ENCODE assay signal across 9 cellular contexts in genomic region chr22:37607912-37608476, GRCh38. TPM values are rescaled to one million over a fixed set of nuclear protein-coding genes. Genes with fewer than 3 reads are reported as not detected.
A peak's percentile ranks its signal among the peaks of the same experiment; 100 is the strongest.
DNase-seq lines count a peak whose midpoint lies in the region; ATAC-seq, FAIRE-seq and TF ChIP-seq lines count a peak whose summit lies in the region.
"Had no signal": no experiment of that assay in that cellular context is flagged by ENCODE, and none has a peak within 500 bp of the region (broad histone marks: within the 10 kb centered on the region; RNA-seq: fewer than 3 reads in every experiment).

No MANE protein-coding gene starts in this region.

- H2AFZ ChIP-seq in GM12878 (ENCODE audit: control insufficient read depth, low read depth, low read length) = peak overlapping the region; percentile 94

- peak; percentile 87 for DNase-seq in HTR-8/SVneo (ENCODE audit: insufficient read length, low spot score)
- peak; percentile 94 for DNase-seq in GM12878 (ENCODE audit: low read depth, low spot score)
- no peak for DNase-seq in lower lobe of right lung
- DNase-seq in upper lobe of right lung = no peak
- DNase-seq in anterior cingulate cortex (lab: John Stamatoyannopoulos, UW) = no peak
- DNase-seq in inferior parietal cortex (ENCODE audit: extremely low spot score) = no peak

- 1% methylated on average over 19 of the region's 19 CpGs for WGBS in GM12878 (ENCODE audit: insufficient coverage, insufficient replicate concordance, low lambda C conversion rate, missing lambda C conversion rate)

- H3K9me3 ChIP-seq in GM12878 (replicated peaks; ENCODE audit: control insufficient read depth, insufficient read depth, low read length) (no peaks in the 10 kb centered on the region), lower lobe of right lung (no peaks in the 10 kb centered on the region), upper lobe of right lung (no peaks in the 10 kb centered on the region)

- in situ Hi-C loops in GM12878 (cut with MboI) = no loop called here

- H3K4me1 ChIP-seq in GM12878 (ENCODE audit: control insufficient read depth, insufficient read depth, low read length) (peaks cover 17% of the 10 kb centered on the region), lower lobe of right lung (peaks cover 44% of the 10 kb centered on the region), upper lobe of right lung (peaks cover 42% of the 10 kb centered on the region)

- RAD21 ChIA-PET in GM12878 (lab: Charles Lee; ENCODE audit: unreplicated experiment) = interaction anchor here (0.6 to 5.4 kb wide), 30 partner anchors 10 to 444 kb away, joined by 3 to 61 read pairs (median 4); partner anchors contain the start of genes GCAT, LGALS1, NOL12 and PDXP

- 0 out of 4 replicates have a peak, but pooled peaks of 1 of the 2 experiments have one; percentile 23 for TF ChIP-seq EP300 in GM12878 (IDR thresholded peaks at IDR 0.05; ENCODE audit: borderline replicate concordance in 1 of 2, control insufficient read depth in 1 of 2, low read depth in 2 of 2, low read length in 2 of 2)

- peak overlapping the region; percentile 94 for H3K4me2 ChIP-seq in GM12878 (ENCODE audit: control insufficient read depth, insufficient read depth)

- H3K79me2 ChIP-seq in GM12878 (ENCODE audit: control insufficient read depth, insufficient read depth, low read length) = peaks cover 31% of the 10 kb centered on the region

- TF ChIP-seq CTCF in GM12878 (IDR thresholded peaks at IDR 0.05 in 2 of 3, conservative IDR thresholded peaks at IDR 0.05 in 1 of 3; ENCODE audit: control insufficient read depth in 2 of 3, extremely low read depth in 1 of 3, insufficient read depth in 1 of 3, low read depth in 3 of 3, low read length in 3 of 3) (no peak), lower lobe of right lung (IDR thresholded peaks at IDR 0.05) (no peak), upper lobe of right lung (IDR thresholded peaks at IDR 0.05) (no peak)

- CTCF ChIA-PET in GM12878 (lab: Yijun Ruan, JAX) = interaction anchor here (0.6 to 11.8 kb wide), 20 partner anchors 8 to 357 kb away, joined by 3 to 178 read pairs (median 7); partner anchors contain the start of genes LGALS1, NOL12, PDXP and SH3BP1

- FAIRE-seq in HTR-8/SVneo (lab: Jason Lieb, UNC) (no peak), GM12878 (lab: Jason Lieb, UNC) (peak; percentile 69)

- no peaks in the 10 kb centered on the region for H4K20me1 ChIP-seq in GM12878 (ENCODE audit: control insufficient read depth, insufficient read depth)

- TF ChIP-seq RAD21 in GM12878 (IDR thresholded peaks at IDR 0.05; ENCODE audit: insufficient read depth, low read depth, low read length) = no peak

- H3K4me3 ChIP-seq in GM08714 (ENCODE audit: low read length) (peak overlapping the region; percentile 60), GM12878 (peak overlapping the region; percentile 97; the same call in 1 of the 2 replicates), lower lobe of right lung (peak overlapping the region; percentile 79), upper lobe of right lung (peak overlapping the region; percentile 84)

- H3K36me3 ChIP-seq in GM12878 (ENCODE audit: control insufficient read depth in 2 of 2, insufficient read depth in 2 of 2, low read length in 1 of 2) = peaks cover 0 to 3% of the 10 kb centered on the region in 2 experiments; a peak in 1 of 4 replicates
- no peaks in the 10 kb centered on the region for H3K36me3 ChIP-seq in lower lobe of right lung
- H3K36me3 ChIP-seq in upper lobe of right lung = no peaks in the 10 kb centered on the region

- SMC1A ChIA-PET in GM12878 (lab: Charles Lee; ENCODE audit: uncharacterized antibody, unreplicated experiment) = interaction anchor here (0.7 to 5.5 kb wide), 23 partner anchors 8 to 339 kb away, joined by 3 to 36 read pairs (median 4); partner anchors contain the start of genes MFNG, NOL12, PDXP and SH3BP1

- H3K27me3 ChIP-seq in GM12878 (replicated peaks in 1 of 2; ENCODE audit: control insufficient read depth in 2 of 2, insufficient read depth in 2 of 2, low read length in 1 of 2) = no peaks in the 10 kb centered on the region
- H3K27me3 ChIP-seq in lower lobe of right lung (ENCODE audit: low read depth) = no peaks in the 10 kb centered on the region
- H3K27me3 ChIP-seq in upper lobe of right lung = no peaks in the 10 kb centered on the region

- POLR2A ChIA-PET in GM12878 (lab: Charles Lee) = interaction anchor here (0.5 to 4.7 kb wide), 22 partner anchors 10 to 768 kb away, joined by 3 to 67 read pairs (median 7); partner anchors contain the start of genes LGALS1, MFNG, NOL12 and PDXP

- H3K27ac ChIP-seq in GM12878 (ENCODE audit: control insufficient read depth, insufficient read depth) (peak overlapping the region; percentile 87), lower lobe of right lung (peak overlapping the region; percentile 91), upper lobe of right lung (peak overlapping the region; percentile 97)

- intact Hi-C loops in GM12878 (cut with micrococcal nuclease; ENCODE audit: unreplicated experiment) = loop anchor here (1.0 kb wide), 2 partner anchors 73 to 124 kb away; no protein-coding TSS in a partner anchor
- intact Hi-C loops in lower lobe of right lung (cut with DNase I) = no loop called here
- intact Hi-C loops in upper lobe of right lung (cut with DNase I) = no loop called here

- H3K9ac ChIP-seq in GM12878 (ENCODE audit: control insufficient read depth, insufficient read depth, low read length) = peak overlapping the region; percentile 87

- BruUV-seq in GM12878 (replicated peaks; lab: Mats Ljungman, UMichigan) = no TSS peak

- no peak for TF ChIP-seq POLR2A in GM12878 (IDR thresholded peaks at IDR 0.05; ENCODE audit: low read depth, low read length)

- ATAC-seq in GM12878 (peak; percentile 5), lower lobe of right lung (peak in 1 of 2 donors; percentile 89), upper lobe of right lung (no peak), HG02798 (IDR thresholded peaks at IDR 0.05; ENCODE audit: poor library complexity, unreplicated experiment) (no peak)

RNA-seq across cellular contexts. Expression of gene GGA1, which starts 0.6 kb away (rescaled TPM):
- total RNA-seq in GM12878 (2013; cell fraction: nucleolus; rRNA removed) = 185 and 204 TPM in 2 replicates
- total RNA-seq in GM12878 (2014; rRNA removed) (43.1 and 53.4 TPM in 2 replicates), GM12878 (2014; rRNA removed; fragmentation: Illumina TruSeq; extraction: Trizol) (29.1 and 30.4 TPM in 2 replicates), GM12878 (2021) (55.0 and 63.4 TPM in 2 replicates), lower lobe of right lung (64.8 TPM), upper lobe of right lung (64.4 TPM)
- polyA plus RNA-seq in GM12878 (2011; ENCODE audit: low read depth) = 20.6 TPM
- polyA plus RNA-seq in GM12878 (2011; rRNA removed) (38.7 and 43.7 TPM in 2 replicates), GM12878 (2014; fragmentation: Illumina TruSeq; extraction: Trizol) (23.4 and 31.6 TPM in 2 replicates), GM12878 (2014; fragmentation: Nextera tagmentation; extraction: Ambion mirVana) (1 to 10 TPM; 1.4 to 4.8 TPM), GM12878 (2014; rRNA removed) (77.8 and 79.4 TPM in 2 replicates), GM12878 (2016; fragmentation: Nextera tagmentation; extraction: Ambion mirVana) (10 to 100 TPM; 45.0 to 48.0 TPM)
- polyA plus RNA-seq in GM12878 (2011; cell fraction: cytosol; rRNA removed) = 29.0 and 49.3 TPM in 2 replicates
- polyA plus RNA-seq in GM12878 (2011; cell fraction: nucleus; rRNA removed) = 214 and 255 TPM in 2 replicates
- 46.2 and 48.1 TPM in 2 replicates for polyA plus RNA-seq in GM12878 (2012)
- polyA minus RNA-seq in GM12878 (2011; rRNA and poly(A)+ RNA removed) = 30.1 and 54.2 TPM in 2 replicates
- 15.8 and 17.6 TPM in 2 replicates for polyA minus RNA-seq in GM12878 (2011; cell fraction: cytosol; rRNA and poly(A)+ RNA removed)
- 45.1 and 75.9 TPM in 2 replicates for polyA minus RNA-seq in GM12878 (2011; cell fraction: nucleus; rRNA and poly(A)+ RNA removed)

RNA-seq across cellular contexts. Expression of gene LGALS2, which starts 28.1 kb away (rescaled TPM):
- total RNA-seq in GM12878 (2013; cell fraction: nucleolus; rRNA removed) = not detected in 2 replicates
- total RNA-seq in GM12878 (2014; rRNA removed) (0.56 and 0.60 TPM in 2 replicates), GM12878 (2014; rRNA removed; fragmentation: Illumina TruSeq; extraction: Trizol) (0.58 and 0.69 TPM in 2 replicates), GM12878 (2021) (0.67 and 0.85 TPM in 2 replicates), lower lobe of right lung (1.9 TPM), upper lobe of right lung (2.5 TPM)
- polyA plus RNA-seq in GM12878 (2011; ENCODE audit: low read depth) = not detected
- polyA plus RNA-seq in GM12878 (2011; rRNA removed) (1.2 and 2.7 TPM in 2 replicates), GM12878 (2014; fragmentation: Illumina TruSeq; extraction: Trizol) (0.56 TPM in 1 of 2 replicates, not detected in the other), GM12878 (2014; fragmentation: Nextera tagmentation; extraction: Ambion mirVana) (1 to 10 TPM; 1.8 to 2.9 TPM), GM12878 (2014; rRNA removed) (0.77 and 1.9 TPM in 2 replicates), GM12878 (2016; fragmentation: Nextera tagmentation; extraction: Ambion mirVana) (under 1 TPM in 1 of 2 experiments, not detected in 1; 0.38 TPM)
- 1.7 TPM in 2 replicates for polyA plus RNA-seq in GM12878 (2011; cell fraction: cytosol; rRNA removed)
- polyA plus RNA-seq in GM12878 (2011; cell fraction: nucleus; rRNA removed) = 0.41 and 0.51 TPM in 2 replicates
- 0.24 and 0.43 TPM in 2 replicates for polyA plus RNA-seq in GM12878 (2012)
- polyA minus RNA-seq in GM12878 (2011; rRNA and poly(A)+ RNA removed) = 0.46 and 0.95 TPM in 2 replicates
- not detected in 2 replicates for polyA minus RNA-seq in GM12878 (2011; cell fraction: cytosol; rRNA and poly(A)+ RNA removed)
- polyA minus RNA-seq in GM12878 (2011; cell fraction: nucleus; rRNA and poly(A)+ RNA removed) = not detected in 2 replicates
- total RNA-seq: T-helper 2 cell treated with Interferon-gamma antibody and Interleukin-4, amounts not matched to agents 100 ng/mL and 5 ng/mL, for 36 hours had no signal

RNA-seq across cellular contexts. Expression of gene SH3BP1, which starts 31.5 kb away (rescaled TPM):
- 73.5 and 76.3 TPM in 2 replicates for total RNA-seq in GM12878 (2013; cell fraction: nucleolus; rRNA removed)
- total RNA-seq in GM12878 (2014; rRNA removed) (34.0 and 37.5 TPM in 2 replicates), GM12878 (2014; rRNA removed; fragmentation: Illumina TruSeq; extraction: Trizol) (16.8 and 17.9 TPM in 2 replicates), GM12878 (2021) (67.0 and 70.5 TPM in 2 replicates), lower lobe of right lung (34.8 TPM), upper lobe of right lung (28.3 TPM)
- 126 TPM for polyA plus RNA-seq in GM12878 (2011; ENCODE audit: low read depth)
- polyA plus RNA-seq in GM12878 (2011; rRNA removed) (14.5 and 27.0 TPM in 2 replicates), GM12878 (2014; fragmentation: Illumina TruSeq; extraction: Trizol) (22.9 and 58.6 TPM in 2 replicates), GM12878 (2014; fragmentation: Nextera tagmentation; extraction: Ambion mirVana) (1 to 10 TPM in 1 of 2 experiments, under 1 TPM in 1; 0.29 to 1.1 TPM), GM12878 (2014; rRNA removed) (31.7 and 43.3 TPM in 2 replicates), GM12878 (2016; fragmentation: Nextera tagmentation; extraction: Ambion mirVana) (1 to 10 TPM; 4.8 to 9.9 TPM)
- polyA plus RNA-seq in GM12878 (2011; cell fraction: cytosol; rRNA removed) = 37.4 and 46.9 TPM in 2 replicates
- 135 and 140 TPM in 2 replicates for polyA plus RNA-seq in GM12878 (2011; cell fraction: nucleus; rRNA removed)
- 56.7 and 111 TPM in 2 replicates for polyA plus RNA-seq in GM12878 (2012)
- 39.4 and 47.3 TPM in 2 replicates for polyA minus RNA-seq in GM12878 (2011; rRNA and poly(A)+ RNA removed)
- 11.4 and 39.4 TPM in 2 replicates for polyA minus RNA-seq in GM12878 (2011; cell fraction: cytosol; rRNA and poly(A)+ RNA removed)
- polyA minus RNA-seq in GM12878 (2011; cell fraction: nucleus; rRNA and poly(A)+ RNA removed) = 33.5 and 50.5 TPM in 2 replicates

RNA-seq across cellular contexts. Expression of gene CDC42EP1, which starts 47.7 kb away (rescaled TPM):
- total RNA-seq in GM12878 (2013; cell fraction: nucleolus; rRNA removed) = not detected in 2 replicates
- total RNA-seq in GM12878 (2014; rRNA removed) = not detected in 2 replicates
- total RNA-seq in GM12878 (2014; rRNA removed; fragmentation: Illumina TruSeq; extraction: Trizol) = not detected in 2 replicates
- total RNA-seq in GM12878 (2021) = 0.19 and 0.33 TPM in 2 replicates
- polyA plus RNA-seq in GM12878 (2011; ENCODE audit: low read depth) = not detected
- not detected in 2 replicates for polyA plus RNA-seq in GM12878 (2011; rRNA removed)
- polyA plus RNA-seq in GM12878 (2011; cell fraction: cytosol; rRNA removed) = not detected in 2 replicates
- polyA plus RNA-seq in GM12878 (2011; cell fraction: nucleus; rRNA removed) = 0.04 and 0.06 TPM in 2 replicates
- not detected in 2 replicates for polyA plus RNA-seq in GM12878 (2012)
- not detected in 2 replicates for polyA plus RNA-seq in GM12878 (2014; fragmentation: Illumina TruSeq; extraction: Trizol)
- polyA plus RNA-seq in GM12878 (2014; fragmentation: Nextera tagmentation; extraction: Ambion mirVana) = not detected
- polyA plus RNA-seq in GM12878 (2014; rRNA removed) = 0.04 TPM in 1 of 2 replicates, not detected in the other
- polyA plus RNA-seq in GM12878 (2016; fragmentation: Nextera tagmentation; extraction: Ambion mirVana) = under 1 TPM in 1 of 2 experiments, not detected in 1; 0.09 TPM
- polyA minus RNA-seq in GM12878 (2011; rRNA and poly(A)+ RNA removed) = not detected in 2 replicates
- 0.42 and 0.67 TPM in 2 replicates for polyA minus RNA-seq in GM12878 (2011; cell fraction: cytosol; rRNA and poly(A)+ RNA removed)
- polyA minus RNA-seq in GM12878 (2011; cell fraction: nucleus; rRNA and poly(A)+ RNA removed) = 0.19 TPM in 1 of 2 replicates, not detected in the other
- total RNA-seq in lower lobe of right lung = 46.0 TPM
- 73.9 TPM for total RNA-seq in upper lobe of right lung

RNA-seq across cellular contexts. Expression of gene PDXP, which starts 50.5 kb away (rescaled TPM):
- 7.4 and 8.6 TPM in 2 replicates for total RNA-seq in GM12878 (2013; cell fraction: nucleolus; rRNA removed)
- total RNA-seq in GM12878 (2014; rRNA removed) (36.8 and 41.1 TPM in 2 replicates), GM12878 (2014; rRNA removed; fragmentation: Illumina TruSeq; extraction: Trizol) (27.2 and 29.7 TPM in 2 replicates), GM12878 (2021) (38.6 and 44.7 TPM in 2 replicates), lower lobe of right lung (3.9 TPM), upper lobe of right lung (6.1 TPM)
- 14.9 TPM for polyA plus RNA-seq in GM12878 (2011; ENCODE audit: low read depth)
- polyA plus RNA-seq in GM12878 (2011; rRNA removed) (25.4 and 39.4 TPM in 2 replicates), GM12878 (2014; fragmentation: Illumina TruSeq; extraction: Trizol) (30.1 and 40.0 TPM in 2 replicates), GM12878 (2014; fragmentation: Nextera tagmentation; extraction: Ambion mirVana) (10 to 100 TPM in 1 of 2 experiments, 1 to 10 TPM in 1; 9.8 to 15.2 TPM), GM12878 (2014; rRNA removed) (56.7 and 57.9 TPM in 2 replicates), GM12878 (2016; fragmentation: Nextera tagmentation; extraction: Ambion mirVana) (1 to 10 TPM; 4.4 to 4.8 TPM)
- 66.8 and 73.1 TPM in 2 replicates for polyA plus RNA-seq in GM12878 (2011; cell fraction: cytosol; rRNA removed)
- polyA plus RNA-seq in GM12878 (2011; cell fraction: nucleus; rRNA removed) = 26.0 and 35.5 TPM in 2 replicates
- 17.7 and 26.5 TPM in 2 replicates for polyA plus RNA-seq in GM12878 (2012)
- polyA minus RNA-seq in GM12878 (2011; rRNA and poly(A)+ RNA removed) = 22.2 and 37.3 TPM in 2 replicates
- 11.4 and 17.4 TPM in 2 replicates for polyA minus RNA-seq in GM12878 (2011; cell fraction: cytosol; rRNA and poly(A)+ RNA removed)
- 7.3 and 9.7 TPM in 2 replicates for polyA minus RNA-seq in GM12878 (2011; cell fraction: nucleus; rRNA and poly(A)+ RNA removed)

Comparison
In these comparisons a context has a peak if more than half of its experiments do, and no peak if none do; other contexts are left out.
1. DNase-seq: peak in HTR-8/SVneo (single experiment) and GM12878 (single experiment); none in lower lobe of right lung (single experiment), upper lobe of right lung (single experiment), anterior cingulate cortex (0 of 58) and inferior parietal cortex (single experiment).
2. Peak in every context shown above with its lines, with median percentiles within 50 percentile points of each other: H3K4me3 ChIP-seq and H3K27ac ChIP-seq.